In genomic region chr2:239379641-239380170, GRCh38 we compare ENCODE assay signal across 13 cellular contexts. TPM values are rescaled to one million over a fixed set of nuclear protein-coding genes. Genes with fewer than 3 reads are reported as not detected.
A peak's percentile ranks its signal among the peaks of the same experiment; 100 is the strongest.
DNase-seq lines count a peak whose midpoint lies in the region; ATAC-seq and TF ChIP-seq lines count a peak whose summit lies in the region.
"Had no signal": no experiment of that assay in that cellular context is flagged by ENCODE, and none has a peak within 500 bp of the region (broad histone marks: within the 10 kb centered on the region; RNA-seq: fewer than 3 reads in every experiment).

No MANE protein-coding gene starts in this region.

- TF ChIP-seq CTCF in nephron progenitor cell (IDR thresholded peaks at IDR 0.05), result no peak

- peaks cover 60 to 96% (median 81%) of the 10 kb centered on the region in 10 experiments for H3K4me1 ChIP-seq in BLaER1 treated with 17β-estradiol and CSF1 and Interleukin-3, amounts not matched to agents 10 nM and 100 nM

- H3K27me3 Mint-ChIP-seq in naive B cell (no peaks in the 10 kb centered on the region), nephron progenitor cell (ENCODE audit: low read depth, poor library complexity) (peaks cover 4% of the 10 kb centered on the region)

- H3K27ac Mint-ChIP-seq in naive B cell, result peak overlapping the region; percentile 66 to 100 (median 88)
- H3K27ac Mint-ChIP-seq in nephron progenitor cell, result no peak overlapping the region

- peak overlapping the region in 9 of 11 experiments; percentile 12 to 46 (median 30); a peak in 5 of 22 replicates for H3K27ac ChIP-seq in BLaER1 treated with 17β-estradiol and CSF1 and Interleukin-3, amounts not matched to agents 10 nM and 100 nM
- H3K27ac ChIP-seq: PC-9 had no signal

- peak overlapping the region; percentile 39 to 88 (median 69); a peak in 21 of 22 replicates for H3K4me2 ChIP-seq in BLaER1 treated with 17β-estradiol and CSF1 and Interleukin-3, amounts not matched to agents 10 nM and 100 nM
- H3K4me2 ChIP-seq: PC-9 had no signal

- peaks cover 38 to 53% (median 41%) of the 10 kb centered on the region in 3 donors for H3K4me1 Mint-ChIP-seq in naive B cell
- H3K4me1 Mint-ChIP-seq in nephron progenitor cell, result peaks cover 39% of the 10 kb centered on the region

- no peaks in the 10 kb centered on the region; a peak in 1 of 22 replicates for H3K9me3 ChIP-seq in BLaER1 treated with 17β-estradiol and CSF1 and Interleukin-3, amounts not matched to agents 10 nM and 100 nM (replicated peaks in 1 of 11)

- peak; percentile 70 for DNase-seq in G401 (ENCODE audit: low spot score)
- DNase-seq in cerebellar cortex (ENCODE audit: low spot score), result peak; percentile 51
- no peak for DNase-seq in naive B cell
- no peak for DNase-seq in SW480 (ENCODE audit: low spot score)
- DNase-seq in nephron progenitor cell, result no peak
- DNase-seq: foreskin fibroblast, kidney glomerular epithelial cell, NCI-H1417 treated with DMSO at 0.1 percent for 48 hours, NCI-H446, PC-9 had no signal

- ATAC-seq in naive B cell (ENCODE audit: low read depth in 2 of 2) (no peak), GM19452 (IDR thresholded peaks at IDR 0.05; ENCODE audit: unreplicated experiment) (no peak)
- ATAC-seq: K562 had no signal

- H3K9me3 Mint-ChIP-seq in naive B cell (peaks cover 0 to 1% (median 0%) of the 10 kb centered on the region in 7 donors), nephron progenitor cell (peaks cover 13% of the 10 kb centered on the region)

- no peaks in the 10 kb centered on the region for H3K27me3 ChIP-seq in BLaER1 treated with 17β-estradiol and CSF1 and Interleukin-3, amounts not matched to agents 10 nM and 100 nM

- in situ Hi-C loops in G401 (cut with HindIII; ENCODE audit: low sequenced_read_pairs), result no loop called here

- H3K4me3 Mint-ChIP-seq in naive B cell (peak overlapping the region in 7 of 8 donors; percentile 36 to 66 (median 50)), nephron progenitor cell (no peak overlapping the region)

- H3K4me3 ChIP-seq in BLaER1 treated with 17β-estradiol and CSF1 and Interleukin-3, amounts not matched to agents 10 nM and 100 nM, result no peak overlapping the region
- H3K4me3 ChIP-seq: K562, PC-9 had no signal

- H3K36me3 ChIP-seq in BLaER1 treated with 17β-estradiol and CSF1 and Interleukin-3, amounts not matched to agents 10 nM and 100 nM, result peaks cover 0 to 33% (median 15%) of the 10 kb centered on the region in 11 experiments; a peak in 11 of 22 replicates

- H3K9ac ChIP-seq in BLaER1 treated with 17β-estradiol and CSF1 and Interleukin-3, amounts not matched to agents 10 nM and 100 nM, result peak overlapping the region in 2 of 11 experiments; percentile 1 to 11; a peak in 2 of 22 replicates

- no peaks in the 10 kb centered on the region for H3K36me3 Mint-ChIP-seq in naive B cell
- H3K36me3 Mint-ChIP-seq in nephron progenitor cell (ENCODE audit: low read depth), result peaks cover 25% of the 10 kb centered on the region

- H4K20me1 ChIP-seq in BLaER1 treated with 17β-estradiol and CSF1 and Interleukin-3, amounts not matched to agents 10 nM and 100 nM, result peaks cover 39 to 98% (median 81%) of the 10 kb centered on the region in 11 experiments; a peak in 21 of 22 replicates

RNA-seq across cellular contexts. Expression of gene HDAC4, which starts 21.1 kb away (rescaled TPM):
- 4.5 and 7.7 TPM in 2 replicates for total RNA-seq in G401 (2014; rRNA removed; shearing (Covaris generic))
- polyA plus RNA-seq in naive B cell (ENCODE audit: low read depth in 6 of 6), result 1 to 10 TPM in 5 of 6 donors, not detected in 1; 1.5 to 6.8 (median 2.8) TPM

Comparison
In these comparisons a context has a peak if more than half of its experiments do, and no peak if none do; other contexts are left out.
1. DNase-seq: peak in G401 (single experiment) and cerebellar cortex (single experiment); none in naive B cell (single experiment), SW480 (single experiment) and nephron progenitor cell (single experiment).